ENCODE assay signal across 1 cellular context in genomic region chr10:32985781-32986350, GRCh38.
TF ChIP-seq lines count a peak whose summit lies in the region.

No MANE protein-coding gene starts in this region.

TF ChIP-seq in A549, 52 proteins besides CTCF, POLR2A, EP300 and RAD21 (continued from another document):
- TF ChIP-seq JUNB (IDR thresholded peaks at IDR 0.05), result peak; percentile 92
- no peak for TF ChIP-seq CHD4 (IDR thresholded peaks at IDR 0.05; ENCODE audit: borderline replicate concordance)
- TF ChIP-seq NFE2L2 (conservative IDR thresholded peaks at IDR 0.05; ENCODE audit: low read length), result no peak; the same call in 1 of the 2 replicates
- TF ChIP-seq, protein P1, sequence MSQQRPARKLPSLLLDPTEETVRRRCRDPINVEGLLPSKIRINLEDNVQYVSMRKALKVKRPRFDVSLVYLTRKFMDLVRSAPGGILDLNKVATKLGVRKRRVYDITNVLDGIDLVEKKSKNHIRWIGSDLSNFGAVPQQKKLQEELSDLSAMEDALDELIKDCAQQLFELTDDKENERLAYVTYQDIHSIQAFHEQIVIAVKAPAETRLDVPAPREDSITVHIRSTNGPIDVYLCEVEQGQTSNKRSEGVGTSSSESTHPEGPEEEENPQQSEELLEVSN (IDR thresholded peaks at IDR 0.05; ENCODE audit: borderline replicate concordance, low read depth), result no peak
- TF ChIP-seq ZFP36 (IDR thresholded peaks at IDR 0.05; ENCODE audit: borderline replicate concordance, partially characterized antibody), result no peak
- no peak for TF ChIP-seq HOXB13 (CRISPR knock-in tag; IDR thresholded peaks at IDR 0.05; ENCODE audit: low read depth)
- TF ChIP-seq HOXA7 (CRISPR knock-in tag; IDR thresholded peaks at IDR 0.05), result peak; percentile 79; the same call in 1 of the 2 replicates
- no peak for TF ChIP-seq PHF8 (IDR thresholded peaks at IDR 0.05; ENCODE audit: borderline replicate concordance, low read depth)
- no peak for TF ChIP-seq MAZ (IDR thresholded peaks at IDR 0.05; ENCODE audit: borderline replicate concordance, low read depth, low read length)
- peak; percentile 84 for TF ChIP-seq MAFK (IDR thresholded peaks at IDR 0.05; ENCODE audit: partially characterized antibody)
- no peak for TF ChIP-seq MYC (IDR thresholded peaks at IDR 0.05; ENCODE audit: borderline replicate concordance, low read length)
- TF ChIP-seq HDAC2 (IDR thresholded peaks at IDR 0.05), result no peak
- TF ChIP-seq, protein P2, sequence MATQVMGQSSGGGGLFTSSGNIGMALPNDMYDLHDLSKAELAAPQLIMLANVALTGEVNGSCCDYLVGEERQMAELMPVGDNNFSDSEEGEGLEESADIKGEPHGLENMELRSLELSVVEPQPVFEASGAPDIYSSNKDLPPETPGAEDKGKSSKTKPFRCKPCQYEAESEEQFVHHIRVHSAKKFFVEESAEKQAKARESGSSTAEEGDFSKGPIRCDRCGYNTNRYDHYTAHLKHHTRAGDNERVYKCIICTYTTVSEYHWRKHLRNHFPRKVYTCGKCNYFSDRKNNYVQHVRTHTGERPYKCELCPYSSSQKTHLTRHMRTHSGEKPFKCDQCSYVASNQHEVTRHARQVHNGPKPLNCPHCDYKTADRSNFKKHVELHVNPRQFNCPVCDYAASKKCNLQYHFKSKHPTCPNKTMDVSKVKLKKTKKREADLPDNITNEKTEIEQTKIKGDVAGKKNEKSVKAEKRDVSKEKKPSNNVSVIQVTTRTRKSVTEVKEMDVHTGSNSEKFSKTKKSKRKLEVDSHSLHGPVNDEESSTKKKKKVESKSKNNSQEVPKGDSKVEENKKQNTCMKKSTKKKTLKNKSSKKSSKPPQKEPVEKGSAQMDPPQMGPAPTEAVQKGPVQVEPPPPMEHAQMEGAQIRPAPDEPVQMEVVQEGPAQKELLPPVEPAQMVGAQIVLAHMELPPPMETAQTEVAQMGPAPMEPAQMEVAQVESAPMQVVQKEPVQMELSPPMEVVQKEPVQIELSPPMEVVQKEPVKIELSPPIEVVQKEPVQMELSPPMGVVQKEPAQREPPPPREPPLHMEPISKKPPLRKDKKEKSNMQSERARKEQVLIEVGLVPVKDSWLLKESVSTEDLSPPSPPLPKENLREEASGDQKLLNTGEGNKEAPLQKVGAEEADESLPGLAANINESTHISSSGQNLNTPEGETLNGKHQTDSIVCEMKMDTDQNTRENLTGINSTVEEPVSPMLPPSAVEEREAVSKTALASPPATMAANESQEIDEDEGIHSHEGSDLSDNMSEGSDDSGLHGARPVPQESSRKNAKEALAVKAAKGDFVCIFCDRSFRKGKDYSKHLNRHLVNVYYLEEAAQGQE (IDR thresholded peaks at IDR 0.05), result no peak
- TF ChIP-seq USF2 (IDR thresholded peaks at IDR 0.05), result peak; percentile 47; the same call in 1 of the 2 replicates
- TF ChIP-seq CBX8 (IDR thresholded peaks at IDR 0.05), result no peak
- TF ChIP-seq CBX2 (IDR thresholded peaks at IDR 0.05; ENCODE audit: borderline replicate concordance, low read depth), result no peak
- no peak for TF ChIP-seq SREBF2 (IDR thresholded peaks at IDR 0.05)
- TF ChIP-seq GATA3 (IDR thresholded peaks at IDR 0.05; ENCODE audit: borderline replicate concordance), result peak; percentile 90; the same call in 1 of the 2 replicates
- TF ChIP-seq, protein P3, sequence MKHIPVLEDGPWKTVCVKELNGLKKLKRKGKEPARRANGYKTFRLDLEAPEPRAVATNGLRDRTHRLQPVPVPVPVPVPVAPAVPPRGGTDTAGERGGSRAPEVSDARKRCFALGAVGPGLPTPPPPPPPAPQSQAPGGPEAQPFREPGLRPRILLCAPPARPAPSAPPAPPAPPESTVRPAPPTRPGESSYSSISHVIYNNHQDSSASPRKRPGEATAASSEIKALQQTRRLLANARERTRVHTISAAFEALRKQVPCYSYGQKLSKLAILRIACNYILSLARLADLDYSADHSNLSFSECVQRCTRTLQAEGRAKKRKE (CRISPR knock-in tag; IDR thresholded peaks at IDR 0.05; ENCODE audit: low read depth), result no peak
- no peak for TF ChIP-seq EHMT2 (IDR thresholded peaks at IDR 0.05; ENCODE audit: low read depth)
- TF ChIP-seq PBX3 (IDR thresholded peaks at IDR 0.05), result peak; percentile 66; the same call in 1 of the 2 replicates
- no peak for TF ChIP-seq TFCP2L1 (CRISPR knock-in tag; IDR thresholded peaks at IDR 0.05)
- peak; percentile 16; the same call in 1 of the 3 replicates for TF ChIP-seq SMC3 (IDR thresholded peaks at IDR 0.05)
- TF ChIP-seq KDM5A (IDR thresholded peaks at IDR 0.05), result no peak
- no peak for TF ChIP-seq CHD2 (IDR thresholded peaks at IDR 0.05; ENCODE audit: low read length, partially characterized antibody)
- TF ChIP-seq MAX (IDR thresholded peaks at IDR 0.05), result peak; percentile 66; the same call in 1 of the 2 replicates
- no peak for TF ChIP-seq FOSB (CRISPR knock-in tag; IDR thresholded peaks at IDR 0.05)
- TF ChIP-seq POLR2AphosphoS2 (conservative IDR thresholded peaks at IDR 0.05; ENCODE audit: low read length), result no peak
- no peak for TF ChIP-seq EHF (CRISPR knock-in tag; IDR thresholded peaks at IDR 0.05)
- TF ChIP-seq JUN (IDR thresholded peaks at IDR 0.05), result peak; percentile 85 to 98; a peak in 4 of 5 replicates
- TF ChIP-seq, protein P4, sequence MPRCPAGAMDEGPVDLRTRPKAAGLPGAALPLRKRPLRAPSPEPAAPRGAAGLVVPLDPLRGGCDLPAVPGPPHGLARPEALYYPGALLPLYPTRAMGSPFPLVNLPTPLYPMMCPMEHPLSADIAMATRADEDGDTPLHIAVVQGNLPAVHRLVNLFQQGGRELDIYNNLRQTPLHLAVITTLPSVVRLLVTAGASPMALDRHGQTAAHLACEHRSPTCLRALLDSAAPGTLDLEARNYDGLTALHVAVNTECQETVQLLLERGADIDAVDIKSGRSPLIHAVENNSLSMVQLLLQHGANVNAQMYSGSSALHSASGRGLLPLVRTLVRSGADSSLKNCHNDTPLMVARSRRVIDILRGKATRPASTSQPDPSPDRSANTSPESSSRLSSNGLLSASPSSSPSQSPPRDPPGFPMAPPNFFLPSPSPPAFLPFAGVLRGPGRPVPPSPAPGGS (IDR thresholded peaks at IDR 0.05), result peak; percentile 92
- TF ChIP-seq CEBPB (IDR thresholded peaks at IDR 0.05), result peak; percentile 93 to 95
- no peak for TF ChIP-seq ZC3H11A (IDR thresholded peaks at IDR 0.05)
- TF ChIP-seq, protein P5, sequence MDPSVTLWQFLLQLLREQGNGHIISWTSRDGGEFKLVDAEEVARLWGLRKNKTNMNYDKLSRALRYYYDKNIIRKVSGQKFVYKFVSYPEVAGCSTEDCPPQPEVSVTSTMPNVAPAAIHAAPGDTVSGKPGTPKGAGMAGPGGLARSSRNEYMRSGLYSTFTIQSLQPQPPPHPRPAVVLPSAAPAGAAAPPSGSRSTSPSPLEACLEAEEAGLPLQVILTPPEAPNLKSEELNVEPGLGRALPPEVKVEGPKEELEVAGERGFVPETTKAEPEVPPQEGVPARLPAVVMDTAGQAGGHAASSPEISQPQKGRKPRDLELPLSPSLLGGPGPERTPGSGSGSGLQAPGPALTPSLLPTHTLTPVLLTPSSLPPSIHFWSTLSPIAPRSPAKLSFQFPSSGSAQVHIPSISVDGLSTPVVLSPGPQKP (IDR thresholded peaks at IDR 0.05; ENCODE audit: low read depth, low read length), result no peak
- no peak for TF ChIP-seq NPAS2 (CRISPR knock-in tag; IDR thresholded peaks at IDR 0.05; ENCODE audit: borderline replicate concordance)
- no peak for TF ChIP-seq RCOR1 (IDR thresholded peaks at IDR 0.05; ENCODE audit: low read depth, low read length)
- TF ChIP-seq BHLHE40 (IDR thresholded peaks at IDR 0.05; ENCODE audit: low read depth, low read length), result no peak
- peak; percentile 83; the same call in 1 of the 2 replicates for TF ChIP-seq FOXS1 (CRISPR knock-in tag; IDR thresholded peaks at IDR 0.05)
